8 cellular contexts compared by ENCODE assay signal in genomic region chr19:42282036-42282762, GRCh38. TPM values are rescaled to one million over a fixed set of nuclear protein-coding genes. Genes with fewer than 3 reads are reported as not detected.
A peak's percentile ranks its signal among the peaks of the same experiment; 100 is the strongest.
DNase-seq lines count a peak whose midpoint lies in the region; ATAC-seq and TF ChIP-seq lines count a peak whose summit lies in the region.

No MANE protein-coding gene starts in this region.

- no peak for DNase-seq in CD4-positive, alpha-beta T cell
- DNase-seq in NAMALWA (ENCODE audit: low spot score) (peak; percentile 43), endothelial cell (ENCODE audit: low spot score) (no peak), NCI-H345 treated with DMSO at 0.1 percent for 48 hours (lab: John Stamatoyannopoulos, UW; ENCODE audit: unreplicated experiment) (no peak), foreskin melanocyte (no peak)

- POLR2A ChIA-PET in CD4-positive, alpha-beta T cell (lab: Charles Lee), result interaction anchor here (0.6 to 4.5 kb wide), 9 partner anchors 8 to 149 kb away, joined by 3 to 53 read pairs (median 3); partner anchors contain the start of genes CIC, GSK3A, PAFAH1B3 and POU2F2

- TF ChIP-seq CTCF in CD4-positive, alpha-beta T cell (IDR thresholded peaks at IDR 0.05), result no peak
- TF ChIP-seq CTCF in endothelial cell (IDR thresholded peaks at IDR 0.05; ENCODE audit: unreplicated experiment) (no peak), neutrophil (IDR thresholded peaks at IDR 0.05) (no peak)

- peak overlapping the region in 1 of 2 experiments; percentile 80 for H3K4me3 ChIP-seq in neutrophil (ENCODE audit: low read depth in 1 of 2, low read length in 1 of 2)

- H3K36me3 Mint-ChIP-seq in CD4-positive, alpha-beta T cell (ENCODE audit: low read depth), result peaks cover 13% of the 10 kb centered on the region
- peaks cover 12% of the 10 kb centered on the region for H3K36me3 Mint-ChIP-seq in endothelial cell (ENCODE audit: low read depth, unreplicated experiment)

- no peaks in the 10 kb centered on the region for H3K27me3 Mint-ChIP-seq in CD4-positive, alpha-beta T cell
- peaks cover 14% of the 10 kb centered on the region for H3K27me3 Mint-ChIP-seq in endothelial cell (ENCODE audit: unreplicated experiment)

- H3K36me3 ChIP-seq in neutrophil, result peaks cover 6% of the 10 kb centered on the region

- CTCF ChIA-PET in CD4-positive, alpha-beta T cell (lab: Charles Lee), result interaction anchor here (0.8 to 3.9 kb wide), 4 partner anchors 12 to 38 kb away, joined by 3 to 30 read pairs (median 5); no protein-coding TSS in a partner anchor

- no peak for ATAC-seq in CD4-positive, alpha-beta T cell (ENCODE audit: poor library complexity)
- ATAC-seq in GM19467 (IDR thresholded peaks at IDR 0.05; ENCODE audit: unreplicated experiment) (no peak), GM21526 (IDR thresholded peaks at IDR 0.05; ENCODE audit: low FRiP score, unreplicated experiment) (no peak)

- peaks cover 46% of the 10 kb centered on the region for H3K4me1 Mint-ChIP-seq in CD4-positive, alpha-beta T cell (ENCODE audit: low read depth)
- peaks cover 47% of the 10 kb centered on the region for H3K4me1 Mint-ChIP-seq in endothelial cell (ENCODE audit: unreplicated experiment)

- intact Hi-C loops in CD4-positive, alpha-beta T cell (cut with DNase I, micrococcal nuclease), result loop anchor here (2.0 to 10.0 kb wide), 3 partner anchors 21 to 143 kb away; partner anchors contain the start of genes DEDD2 (in 1 of the 2), LIPE (in 1 of the 2), PAFAH1B3 (in 1 of the 2) and PRR19 (in 1 of the 2)

- H3K4me3 Mint-ChIP-seq in CD4-positive, alpha-beta T cell, result peak overlapping the region; percentile 88
- peak overlapping the region; percentile 84 for H3K4me3 Mint-ChIP-seq in endothelial cell (ENCODE audit: unreplicated experiment)

- no peaks in the 10 kb centered on the region for H3K9me3 ChIP-seq in CD4-positive, alpha-beta T cell (ENCODE audit: control insufficient read depth, low read length)
- no peaks in the 10 kb centered on the region for H3K9me3 ChIP-seq in neutrophil

- H3K27ac ChIP-seq in CD4-positive, alpha-beta T cell (ENCODE audit: low read depth, low read length), result peak overlapping the region; percentile 86
- H3K27ac ChIP-seq in neutrophil, result peak overlapping the region; percentile 95

- peaks cover 64 to 65% of the 10 kb centered on the region in 2 experiments for H3K4me1 ChIP-seq in neutrophil (ENCODE audit: control insufficient read depth in 1 of 2, insufficient read depth in 1 of 2, low read depth in 1 of 2, low read length in 1 of 2)

- no peaks in the 10 kb centered on the region for H3K27me3 ChIP-seq in CD4-positive, alpha-beta T cell (ENCODE audit: control insufficient read depth, insufficient read depth, low read length)
- H3K27me3 ChIP-seq in neutrophil, result peaks cover 27% of the 10 kb centered on the region

- no peak overlapping the region for H3K27ac Mint-ChIP-seq in CD4-positive, alpha-beta T cell
- H3K27ac Mint-ChIP-seq in endothelial cell (ENCODE audit: unreplicated experiment), result peak overlapping the region; percentile 48

- no peaks in the 10 kb centered on the region for H3K9me3 Mint-ChIP-seq in CD4-positive, alpha-beta T cell
- no peaks in the 10 kb centered on the region for H3K9me3 Mint-ChIP-seq in endothelial cell (ENCODE audit: unreplicated experiment)

RNA-seq across cellular contexts. Expression of gene CIC, which starts 13.1 kb away (rescaled TPM):
- total RNA-seq in CD4-positive, alpha-beta T cell, result 100 to 1,000 TPM; 114 to 119 TPM
- 85.7 TPM for total RNA-seq in endothelial cell (ENCODE audit: unreplicated experiment)

RNA-seq across cellular contexts. Expression of gene PRR19, which starts 19.7 kb away (rescaled TPM):
- total RNA-seq in CD4-positive, alpha-beta T cell, result under 1 TPM in 1 of 2 experiments, not detected in 1; 0.16 TPM
- 1.1 TPM for total RNA-seq in endothelial cell (ENCODE audit: unreplicated experiment)

RNA-seq across cellular contexts. Expression of gene PAFAH1B3, which starts 20.2 kb away (rescaled TPM):
- total RNA-seq in CD4-positive, alpha-beta T cell, result 10 to 100 TPM; 10.6 to 11.8 TPM
- total RNA-seq in endothelial cell (ENCODE audit: unreplicated experiment), result 61.4 TPM

RNA-seq across cellular contexts. Expression of gene ERF, which starts 27.3 kb away (rescaled TPM):
- 100 to 1,000 TPM; 105 to 113 TPM for total RNA-seq in CD4-positive, alpha-beta T cell
- total RNA-seq in endothelial cell (ENCODE audit: unreplicated experiment), result 109 TPM

RNA-seq across cellular contexts. Expression of gene TMEM145, which starts 30.9 kb away (rescaled TPM):
- not detected for total RNA-seq in CD4-positive, alpha-beta T cell
- 3.9 TPM for total RNA-seq in endothelial cell (ENCODE audit: unreplicated experiment)
